ENCODE assay signal across 23 cellular contexts in genomic region chr4:109266891-109267290, GRCh38. TPM values are rescaled to one million over a fixed set of nuclear protein-coding genes. Genes with fewer than 3 reads are reported as not detected.
DNase-seq lines count a peak whose midpoint lies in the region; TF ChIP-seq lines count a peak whose summit lies in the region.
"Had no signal": no experiment of that assay in that cellular context is flagged by ENCODE, and none has a peak within 500 bp of the region (broad histone marks: within the 10 kb centered on the region; RNA-seq: fewer than 3 reads in every experiment).

No MANE protein-coding gene starts in this region.

- intact Hi-C loops in MCF 10A (cut with micrococcal nuclease) = no loop called here

- no peaks in the 10 kb centered on the region for H3K4me1 Mint-ChIP-seq in MCF 10A (ENCODE audit: insufficient read depth, unreplicated experiment)
- H3K4me1 Mint-ChIP-seq: CD14-positive monocyte; CD8-positive, alpha-beta memory T cell had no signal

- peaks cover 19% of the 10 kb centered on the region for H3K4me1 ChIP-seq in MM.1S (ENCODE audit: low read length)
- no peaks in the 10 kb centered on the region for H3K4me1 ChIP-seq in smooth muscle cell (ENCODE audit: low read depth)
- H3K4me1 ChIP-seq: BE2C; BLaER1 treated with 17β-estradiol and CSF1 and Interleukin-3, amounts not matched to agents 10 nM and 100 nM had no signal

- no TSS peak for BruUV-seq in MCF 10A (replicated peaks; lab: Mats Ljungman, UMichigan)

- CTCF ChIA-PET in MCF 10A (lab: Yijun Ruan, JAX) = interaction anchor here (0.7 kb wide), 1 partner anchor 185 kb away, joined by 5 read pairs; no protein-coding TSS in a partner anchor

- H3K79me2 ChIP-seq in MM.1S (ENCODE audit: low read length) = no peaks in the 10 kb centered on the region
- H3K79me2 ChIP-seq in smooth muscle cell (ENCODE audit: low read depth) = no peaks in the 10 kb centered on the region

- H2AFZ ChIP-seq in MM.1S (ENCODE audit: low read length) (no peak overlapping the region), smooth muscle cell (ENCODE audit: low read depth) (peak overlapping the region; percentile 11)
- H2AFZ ChIP-seq: GM23248 had no signal

- H3K4me3 Mint-ChIP-seq in MCF 10A (ENCODE audit: unreplicated experiment) = no peak overlapping the region
- H3K4me3 Mint-ChIP-seq: CD14-positive monocyte; CD4-positive, alpha-beta T cell; CD8-positive, alpha-beta memory T cell had no signal

- TF ChIP-seq CTCF in MM.1S (IDR thresholded peaks at IDR 0.05; ENCODE audit: low read length) (no peak), choroid plexus epithelial cell (conservative IDR thresholded peaks at IDR 0.05; ENCODE audit: low read depth, low read length) (no peak), smooth muscle cell (IDR thresholded peaks at IDR 0.05; ENCODE audit: borderline replicate concordance, insufficient read depth, poor library complexity, severe bottlenecking) (no peak), MCF 10A (IDR thresholded peaks at IDR 0.05; ENCODE audit: unreplicated experiment) (no peak)

- H3K27ac Mint-ChIP-seq in MCF 10A (ENCODE audit: low read depth, unreplicated experiment) = no peak overlapping the region
- H3K27ac Mint-ChIP-seq: CD14-positive monocyte; CD4-positive, alpha-beta T cell; CD8-positive, alpha-beta memory T cell had no signal

- no peaks in the 10 kb centered on the region for H3K9me3 Mint-ChIP-seq in MCF 10A (ENCODE audit: unreplicated experiment)
- H3K9me3 Mint-ChIP-seq: CD4-positive, alpha-beta T cell; CD8-positive, alpha-beta memory T cell had no signal

- H3K9me3 ChIP-seq in MM.1S (replicated peaks; ENCODE audit: insufficient read depth, low read length) (no peaks in the 10 kb centered on the region), smooth muscle cell (replicated peaks; ENCODE audit: low read depth) (no peaks in the 10 kb centered on the region)
- H3K9me3 ChIP-seq: BE2C; BLaER1 treated with 17β-estradiol and CSF1 and Interleukin-3, amounts not matched to agents 10 nM and 100 nM had no signal

- H3K9ac ChIP-seq in MM.1S (ENCODE audit: low read length) (no peak overlapping the region), smooth muscle cell (ENCODE audit: low read depth) (no peak overlapping the region)
- H3K9ac ChIP-seq: BLaER1 treated with 17β-estradiol and CSF1 and Interleukin-3, amounts not matched to agents 10 nM and 100 nM; GM23248 had no signal

- H3F3A ChIP-seq in MM.1S (ENCODE audit: insufficient read depth, low read length) (peaks cover 6% of the 10 kb centered on the region), smooth muscle cell (ENCODE audit: low read depth) (no peaks in the 10 kb centered on the region)

- no peaks in the 10 kb centered on the region for H3K36me3 ChIP-seq in MM.1S (replicated peaks; ENCODE audit: insufficient read depth, low read length)
- H3K36me3 ChIP-seq in smooth muscle cell (ENCODE audit: low read depth) = no peaks in the 10 kb centered on the region
- H3K36me3 ChIP-seq: BE2C; BLaER1 treated with 17β-estradiol and CSF1 and Interleukin-3, amounts not matched to agents 10 nM and 100 nM had no signal

- H3K4me2 ChIP-seq in MM.1S (ENCODE audit: low read depth, low read length) (peak overlapping the region; percentile 48; the same call in 1 of the 2 replicates), smooth muscle cell (no peak overlapping the region)
- H3K4me2 ChIP-seq: BLaER1 treated with 17β-estradiol and CSF1 and Interleukin-3, amounts not matched to agents 10 nM and 100 nM had no signal

- H4K20me1 ChIP-seq in MM.1S (ENCODE audit: insufficient read depth, low read length) = no peaks in the 10 kb centered on the region
- no peaks in the 10 kb centered on the region for H4K20me1 ChIP-seq in smooth muscle cell (ENCODE audit: low read depth)
- H4K20me1 ChIP-seq: BLaER1 treated with 17β-estradiol and CSF1 and Interleukin-3, amounts not matched to agents 10 nM and 100 nM had no signal

- POLR2A ChIA-PET in MCF 10A (lab: Yijun Ruan, JAX) = no interaction called here

- no peaks in the 10 kb centered on the region for H3K36me3 Mint-ChIP-seq in MCF 10A (ENCODE audit: insufficient read depth, unreplicated experiment)
- H3K36me3 Mint-ChIP-seq: CD14-positive monocyte had no signal

- H3K4me3 ChIP-seq in MM.1S (ENCODE audit: low read length) = no peak overlapping the region
- no peak overlapping the region for H3K4me3 ChIP-seq in choroid plexus epithelial cell (ENCODE audit: low read depth, low read length)
- H3K4me3 ChIP-seq in smooth muscle cell = no peak overlapping the region
- H3K4me3 ChIP-seq: BLaER1 treated with 17β-estradiol and CSF1 and Interleukin-3, amounts not matched to agents 10 nM and 100 nM; GM23248 had no signal

- H3K9me2 ChIP-seq in MM.1S (replicated peaks; ENCODE audit: insufficient read depth, low read length) = no peaks in the 10 kb centered on the region

- peak; percentile 10 for DNase-seq in NCI-H82 (lab: John Stamatoyannopoulos, UW)
- DNase-seq in NCI-H82 treated with DMSO at 0.1 percent for 48 hours (lab: John Stamatoyannopoulos, UW; ENCODE audit: unreplicated experiment) = no peak
- DNase-seq in MM.1S = peak; percentile 73
- DNase-seq in choroid plexus epithelial cell (ENCODE audit: low read depth) = peak; percentile 1
- no peak for DNase-seq in smooth muscle cell (lab: John Stamatoyannopoulos, UW; ENCODE audit: unreplicated experiment)
- DNase-seq in MCF 10A (ENCODE audit: unreplicated experiment) = no peak
- no peak for DNase-seq in NCI-H510A treated with DMSO at 0.1 percent for 48 hours (lab: John Stamatoyannopoulos, UW)
- DNase-seq in foreskin melanocyte = no peak
- DNase-seq: ACHN; AML-193; BE2C; CD4-positive, alpha-beta T cell; CD8-positive, alpha-beta memory T cell; DMS 273 treated with DMSO at 0.1 percent for 48 hours; DMS79; EL; GDM1; GM23248; H7; HCEC 1CT had no signal

- H3K27me3 Mint-ChIP-seq in MCF 10A (ENCODE audit: insufficient read depth, unreplicated experiment) = no peaks in the 10 kb centered on the region

- H3K27ac ChIP-seq in MM.1S (ENCODE audit: low read length) = peak overlapping the region; percentile 18; the same call in 1 of the 2 replicates
- no peak overlapping the region for H3K27ac ChIP-seq in smooth muscle cell (ENCODE audit: low read depth)
- H3K27ac ChIP-seq: 22Rv1; BLaER1 treated with 17β-estradiol and CSF1 and Interleukin-3, amounts not matched to agents 10 nM and 100 nM; GM23248 had no signal

- H3K27me3 ChIP-seq in MM.1S (replicated peaks; ENCODE audit: insufficient read depth, low read length) (no peaks in the 10 kb centered on the region), smooth muscle cell (ENCODE audit: low read depth) (no peaks in the 10 kb centered on the region)
- H3K27me3 ChIP-seq: BE2C; BLaER1 treated with 17β-estradiol and CSF1 and Interleukin-3, amounts not matched to agents 10 nM and 100 nM had no signal

RNA-seq across cellular contexts. Expression of gene COL25A1, which starts 35.6 kb away (rescaled TPM):
- total RNA-seq in smooth muscle cell (4.7 and 16.7 TPM in 2 replicates), MCF 10A (2022) (not detected in 2 replicates)
- 2.8 and 2.9 TPM in 2 replicates for polyA plus RNA-seq in smooth muscle cell
- total RNA-seq: CD8-positive, alpha-beta memory T cell; GM23248 had no signal
- polyA plus RNA-seq: CD14-positive monocyte; CD8-positive, alpha-beta memory T cell had no signal

Comparison
In these comparisons a context has a peak if more than half of its experiments do, and no peak if none do; other contexts are left out.
1. DNase-seq: peak in NCI-H82 (single experiment), MM.1S (single experiment) and choroid plexus epithelial cell (single experiment); none in NCI-H82 treated with DMSO at 0.1 percent for 48 hours (single experiment), smooth muscle cell (single experiment), MCF 10A (single experiment), NCI-H510A treated with DMSO at 0.1 percent for 48 hours (single experiment) and foreskin melanocyte (single experiment).